ENCODE assay signal across 16 cellular contexts in genomic region chr2:231521443-231521842, GRCh38. TPM values are rescaled to one million over a fixed set of nuclear protein-coding genes. Genes with fewer than 3 reads are reported as not detected.
"Had no signal": no experiment of that assay in that cellular context is flagged by ENCODE, and none has a peak within 500 bp of the region (broad histone marks: within the 10 kb centered on the region; RNA-seq: fewer than 3 reads in every experiment).

No MANE protein-coding gene starts in this region.

- FAIRE-seq: TTC549 had no signal

- H3K27ac Mint-ChIP-seq: activated B cell treated with CpG ODN at 0.5 μM for 24 hours; activated CD4-positive, alpha-beta T cell treated with anti-CD3 and anti-CD28 coated beads, Interleukin-2, amount 10 ng/mL, durations not matched to agents 24 days and 14 days; activated naive CD4-positive, alpha-beta T cell treated with anti-CD3 and anti-CD28 coated beads for 36 hours; activated naive CD8-positive, alpha-beta T cell treated with anti-CD3 and anti-CD28 coated beads, Interleukin-2, amount 50 U/mL, for 24 hours; activated T-helper 2 cell treated with anti-CD3 and anti-CD28 coated beads, Interferon-gamma antibody, Interleukin-2, Interleukin-4, amounts not matched to agents 10 μg/mL and 5 μg/mL and 100 μg/mL, durations not matched to agents 14 hours and 24 hours and 36 hours; dendritic cell treated with granulocyte-macrophage colony-stimulating factor and Interleukin-4, amounts not matched to agents 40 ng/mL and 50 ng/mL, for 4 days; T-helper 1 cell treated with Interleukin-12 subunit alpha and Interleukin-12 subunit beta and Interleukin-4 antibody, amounts not matched to agents 30 μg/mL and 1 μg/mL, for 36 hours had no signal

- H3K27me3 ChIP-seq: ascending aorta, breast epithelium had no signal

- H3K9me3 ChIP-seq: ascending aorta, breast epithelium had no signal

- H3K9me3 Mint-ChIP-seq: activated B cell treated with CpG ODN at 0.5 μM for 24 hours; activated CD4-positive, alpha-beta T cell treated with anti-CD3 and anti-CD28 coated beads, Interleukin-2, amount 10 ng/mL, durations not matched to agents 24 days and 14 days; activated naive CD4-positive, alpha-beta T cell treated with anti-CD3 and anti-CD28 coated beads for 36 hours; activated naive CD8-positive, alpha-beta T cell treated with anti-CD3 and anti-CD28 coated beads, Interleukin-2, amount 50 U/mL, for 24 hours; activated T-helper 2 cell treated with anti-CD3 and anti-CD28 coated beads, Interferon-gamma antibody, Interleukin-2, Interleukin-4, amounts not matched to agents 10 μg/mL and 5 μg/mL and 100 μg/mL, durations not matched to agents 14 hours and 24 hours and 36 hours; dendritic cell treated with granulocyte-macrophage colony-stimulating factor and Interleukin-4, amounts not matched to agents 40 ng/mL and 50 ng/mL, for 4 days; T-helper 1 cell treated with Interleukin-12 subunit alpha and Interleukin-12 subunit beta and Interleukin-4 antibody, amounts not matched to agents 30 μg/mL and 1 μg/mL, for 36 hours had no signal

- ATAC-seq: activated naive CD8-positive, alpha-beta T cell treated with anti-CD3 and anti-CD28 coated beads, Interleukin-2, amount 50 U/mL, for 24 hours; sciatic nerve had no signal

- H3K4me3 Mint-ChIP-seq: activated B cell treated with CpG ODN at 0.5 μM for 24 hours; activated CD4-positive, alpha-beta T cell treated with anti-CD3 and anti-CD28 coated beads, Interleukin-2, amount 10 ng/mL, durations not matched to agents 24 days and 14 days; activated naive CD4-positive, alpha-beta T cell treated with anti-CD3 and anti-CD28 coated beads for 36 hours; activated naive CD8-positive, alpha-beta T cell treated with anti-CD3 and anti-CD28 coated beads, Interleukin-2, amount 50 U/mL, for 24 hours; dendritic cell treated with granulocyte-macrophage colony-stimulating factor and Interleukin-4, amounts not matched to agents 40 ng/mL and 50 ng/mL, for 4 days; T-helper 1 cell treated with Interleukin-12 subunit alpha and Interleukin-12 subunit beta and Interleukin-4 antibody, amounts not matched to agents 30 μg/mL and 1 μg/mL, for 36 hours had no signal

- H3K36me3 ChIP-seq: ascending aorta, breast epithelium had no signal

- H3K4me3 ChIP-seq: ascending aorta, breast epithelium had no signal

- DNase-seq: activated B cell treated with CpG ODN at 0.5 μM for 24 hours; activated CD4-positive, alpha-beta T cell treated with anti-CD3 and anti-CD28 coated beads, Interleukin-2, amount 10 ng/mL, durations not matched to agents 24 days and 14 days; activated naive CD4-positive, alpha-beta T cell treated with anti-CD3 and anti-CD28 coated beads for 36 hours; activated naive CD8-positive, alpha-beta T cell treated with anti-CD3 and anti-CD28 coated beads, Interleukin-2, amount 50 U/mL, for 24 hours; effector memory CD4-positive, alpha-beta T cell; foreskin melanocyte; stimulated activated CD4-positive, alpha-beta T cell treated with anti-CD3 and anti-CD28 coated beads, Interleukin-1b, Interleukin-23, amount 100 ng/mL, for 48 hours had no signal

- H3K27ac ChIP-seq: ascending aorta, breast epithelium had no signal

- H3K4me1 ChIP-seq: breast epithelium had no signal

- H3K27me3 Mint-ChIP-seq: activated naive CD8-positive, alpha-beta T cell treated with anti-CD3 and anti-CD28 coated beads, Interleukin-2, amount 50 U/mL, for 24 hours had no signal

RNA-seq across cellular contexts. Expression of gene NMUR1, which starts 8.8 kb away (rescaled TPM):
- total RNA-seq: activated B cell treated with CpG ODN at 0.5 μM for 24 hours; activated CD4-positive, alpha-beta T cell treated with anti-CD3 and anti-CD28 coated beads, Interleukin-2, amount 10 ng/mL, durations not matched to agents 24 days and 14 days; activated naive CD4-positive, alpha-beta T cell treated with anti-CD3 and anti-CD28 coated beads for 36 hours; osteocyte; pulmonary artery endothelial cell had no signal
